Comparison of ENCODE assay signal across 7 cellular contexts in genomic region chr5:109171437-109172073, GRCh38.
A peak's percentile ranks its signal among the peaks of the same experiment; 100 is the strongest.
ATAC-seq lines count a peak whose summit lies in the region.

No MANE protein-coding gene starts in this region.

- ATAC-seq in GM18508 (IDR thresholded peaks at IDR 0.05; ENCODE audit: insufficient read depth, unreplicated experiment) (peak; percentile 85), GM19043 (IDR thresholded peaks at IDR 0.05; ENCODE audit: low read depth, unreplicated experiment) (peak; percentile 76), GM21390 (IDR thresholded peaks at IDR 0.05; ENCODE audit: unreplicated experiment) (peak; percentile 81), HG02623 (IDR thresholded peaks at IDR 0.05; ENCODE audit: unreplicated experiment) (peak; percentile 69), HG02973 (IDR thresholded peaks at IDR 0.05; ENCODE audit: unreplicated experiment) (peak; percentile 91), HG03175 (IDR thresholded peaks at IDR 0.05; ENCODE audit: unreplicated experiment) (peak; percentile 88), HG03521 (IDR thresholded peaks at IDR 0.05; ENCODE audit: unreplicated experiment) (peak; percentile 65)

Comparison
In these comparisons a context has a peak if more than half of its experiments do, and no peak if none do; other contexts are left out.
1. Peak in every context shown above with its lines: ATAC-seq.